9 cellular contexts compared by ENCODE assay signal in genomic region chr1:28640766-28641165, GRCh38. TPM values are rescaled to one million over a fixed set of nuclear protein-coding genes. Genes with fewer than 3 reads are reported as not detected.
A peak's percentile ranks its signal among the peaks of the same experiment; 100 is the strongest.
DNase-seq lines count a peak whose midpoint lies in the region; ATAC-seq, FAIRE-seq and TF ChIP-seq lines count a peak whose summit lies in the region.
"Had no signal": no experiment of that assay in that cellular context is flagged by ENCODE, and none has a peak within 500 bp of the region (broad histone marks: within the 10 kb centered on the region; RNA-seq: fewer than 3 reads in every experiment).

No MANE protein-coding gene starts in this region.

- peak in 1 of 2 experiments; percentile 38; a peak in 2 of 4 replicates for TF ChIP-seq RAD21 in K562 (CRISPR knock-in tag; conservative IDR thresholded peaks at IDR 0.05 in 1 of 2, IDR thresholded peaks at IDR 0.05 in 1 of 2)

- no peaks in the 10 kb centered on the region for H4K20me1 ChIP-seq in K562 (replicated peaks; ENCODE audit: control insufficient read depth, insufficient read depth, low read length)

- peaks cover 61% of the 10 kb centered on the region for H3K4me1 Mint-ChIP-seq in stimulated activated naive CD8-positive, alpha-beta T cell treated with anti-CD3 and anti-CD28 coated beads, Interleukin-15, amount 100 ng/mL, for 72 hours

- ATAC-seq in RWPE2 (ENCODE audit: low read depth) (0 out of 3 replicates have a peak, but pooled peaks have one; percentile 30), K562 (peak; percentile 46), HG03378 (IDR thresholded peaks at IDR 0.05; ENCODE audit: unreplicated experiment) (no peak)
- no peak for ATAC-seq in stimulated activated naive CD8-positive, alpha-beta T cell treated with anti-CD3 and anti-CD28 coated beads, Interleukin-15, amount 100 ng/mL, for 72 hours

- H3K9me1 ChIP-seq in K562 (ENCODE audit: control insufficient read depth, insufficient read depth, low read length): no peaks in the 10 kb centered on the region

- FAIRE-seq in K562 (lab: Jason Lieb, UNC) (peak; percentile 78), H54 (lab: Jason Lieb, UNC) (no peak)

- POLR2A ChIA-PET in K562 (lab: Yijun Ruan, JAX): interaction anchor here (1.1 to 5.8 kb wide), 8 partner anchors 7 to 392 kb away, joined by 3 to 66 read pairs (median 19); partner anchors contain the start of gene RNU11

- H3K9ac ChIP-seq in K562 (ENCODE audit: insufficient read depth in 1 of 2, low read depth in 2 of 2, low read length in 2 of 2): peak overlapping the region in 1 of 2 experiments; percentile 9; a peak in 1 of 4 replicates

- H3K4me3 Mint-ChIP-seq in stimulated activated naive CD8-positive, alpha-beta T cell treated with anti-CD3 and anti-CD28 coated beads, Interleukin-15, amount 100 ng/mL, for 72 hours: peak overlapping the region; percentile 93 to 98

- no peak overlapping the region for H3K4me3 ChIP-seq in RWPE2 (ENCODE audit: severe bottlenecking)
- H3K4me3 ChIP-seq in K562: no peak overlapping the region
- H3K4me3 ChIP-seq: SJSA1 had no signal

- H3K4me1 ChIP-seq in RWPE2 (ENCODE audit: insufficient read depth, poor library complexity, severe bottlenecking) (peaks cover 3% of the 10 kb centered on the region), K562 (replicated peaks in 1 of 2; ENCODE audit: control insufficient read depth in 2 of 2, insufficient read depth in 2 of 2, low read length in 2 of 2) (peaks cover 23 to 27% of the 10 kb centered on the region in 2 experiments; a peak in 4 of 5 replicates)

- no peak overlapping the region for H3K27ac ChIP-seq in RWPE2 (ENCODE audit: poor library complexity, severe bottlenecking)
- no peak overlapping the region for H3K27ac ChIP-seq in K562 (ENCODE audit: extremely low read depth, low read depth, low read length)
- H3K27ac ChIP-seq: SJSA1 had no signal

- H3K27me3 ChIP-seq in RWPE2 (ENCODE audit: insufficient read depth, poor library complexity, severe bottlenecking) (no peaks in the 10 kb centered on the region), K562 (ENCODE audit: control insufficient read depth in 2 of 2, insufficient read depth in 2 of 2, low read length in 2 of 2) (no peaks in the 10 kb centered on the region)
- H3K27me3 ChIP-seq: SJSA1 had no signal

- H3K79me2 ChIP-seq in K562 (ENCODE audit: control insufficient read depth, insufficient read depth, low read length): peaks cover 63% of the 10 kb centered on the region

- intact Hi-C loops in K562 (cut with micrococcal nuclease): loop anchor here (10.0 kb wide), 2 partner anchors 406 to 544 kb away; partner anchors contain the start of genes ATP5IF1, DNAJC8 and SRSF4

- in situ Hi-C loops in K562 (cut with MboI): no loop called here

- TF ChIP-seq POLR2A in K562 (conservative IDR thresholded peaks at IDR 0.05) (no peak), H54 (IDR thresholded peaks at IDR 0.05; ENCODE audit: low read depth, low read length) (no peak)

- no peak overlapping the region for H2AFZ ChIP-seq in K562 (ENCODE audit: low read depth, low read length)

- no TSS peak for BruUV-seq in K562 (replicated peaks; lab: Mats Ljungman, UMichigan)

- WGBS in K562 (ENCODE audit: insufficient coverage, low coverage, missing lambda C conversion rate): 90% methylated on average over 1 of the region's 1 CpG

- peak; percentile 17 for DNase-seq in stimulated activated CD4-positive, alpha-beta T cell treated with anti-CD3 and anti-CD28 coated beads, Interleukin-4, amount 100 ng/mL, for 1 hour
- DNase-seq in stimulated activated CD4-positive, alpha-beta T cell treated with anti-CD3 and anti-CD28 coated beads, Interleukin-2, amount 100 ng/mL, for 24 hours: no peak
- DNase-seq in RWPE2 (ENCODE audit: low spot score) (no peak), K562 (ENCODE audit: extremely low read depth in 1 of 4, low spot score in 3 of 4) (peak in 1 of 4 experiments; percentile 64), H54 (ENCODE audit: insufficient read length, low spot score) (no peak), AG08395 (ENCODE audit: low spot score) (no peak)
- DNase-seq in stimulated activated naive CD8-positive, alpha-beta T cell treated with anti-CD3 and anti-CD28 coated beads, Interleukin-15, amount 100 ng/mL, for 72 hours: peak in 1 of 2 donors; percentile 36

- H3K9me3 Mint-ChIP-seq in stimulated activated naive CD8-positive, alpha-beta T cell treated with anti-CD3 and anti-CD28 coated beads, Interleukin-15, amount 100 ng/mL, for 72 hours: no peaks in the 10 kb centered on the region

- peak; percentile 58 for TF ChIP-seq CTCF in RWPE2 (IDR thresholded peaks at IDR 0.05; ENCODE audit: poor library complexity, severe bottlenecking)
- peak; percentile 60 to 62 (median 62) for TF ChIP-seq CTCF in K562 (IDR thresholded peaks at IDR 0.05 in 2 of 3, conservative IDR thresholded peaks at IDR 0.05 in 1 of 3; ENCODE audit: insufficient read depth in 2 of 3, low read depth in 1 of 3, low read length in 3 of 3)

- peaks cover 6% of the 10 kb centered on the region for H3K36me3 ChIP-seq in RWPE2 (ENCODE audit: low read depth)
- peaks cover 23% of the 10 kb centered on the region for H3K36me3 ChIP-seq in K562 (ENCODE audit: control insufficient read depth, insufficient read depth, low read length)

- no peak overlapping the region for H3K4me2 ChIP-seq in K562 (ENCODE audit: insufficient read depth, low read length)

- H3K27me3 Mint-ChIP-seq in stimulated activated naive CD8-positive, alpha-beta T cell treated with anti-CD3 and anti-CD28 coated beads, Interleukin-15, amount 100 ng/mL, for 72 hours: no peaks in the 10 kb centered on the region

- TF ChIP-seq EP300 in K562 (IDR thresholded peaks at IDR 0.05; ENCODE audit: low read length): no peak

- CTCF ChIA-PET in K562 (lab: Yijun Ruan, JAX; ENCODE audit: low intra/inter-chr PET ratio): interaction anchor here (1.3 kb wide), 1 partner anchor 237 kb away, joined by 4 read pairs; no protein-coding TSS in a partner anchor

- no peaks in the 10 kb centered on the region for H3K9me3 ChIP-seq in RWPE2 (ENCODE audit: severe bottlenecking)
- no peaks in the 10 kb centered on the region for H3K9me3 ChIP-seq in K562 (replicated peaks; ENCODE audit: control insufficient read depth, insufficient read depth, low read depth, low read length)
- H3K9me3 ChIP-seq: SJSA1 had no signal

- H3K27ac Mint-ChIP-seq in stimulated activated naive CD8-positive, alpha-beta T cell treated with anti-CD3 and anti-CD28 coated beads, Interleukin-15, amount 100 ng/mL, for 72 hours: no peak overlapping the region

RNA-seq across cellular contexts. Expression of gene TAF12, which starts 2.1 kb away (rescaled TPM):
- 24.0 and 25.4 TPM in 2 replicates for total RNA-seq in K562 (2011; cell fraction: chromatin; rRNA removed; ENCODE audit: low replicate concordance)
- 18.0 and 20.3 TPM in 2 replicates for total RNA-seq in K562 (2011; cell fraction: nucleolus; rRNA removed)
- total RNA-seq in K562 (2011; cell fraction: nucleoplasm; rRNA removed): 27.7 and 36.2 TPM in 2 replicates
- total RNA-seq in K562 (2014; rRNA removed): 49.6 and 49.9 TPM in 2 replicates
- total RNA-seq in K562 (2014; rRNA removed; fragmentation: Illumina TruSeq; extraction: Trizol): 43.2 and 46.4 TPM in 2 replicates
- total RNA-seq in K562 (2015; rRNA removed; fragmentation: Illumina TruSeq; extraction: Trizol): 43.4 and 45.1 TPM in 2 replicates
- 31.6 and 33.3 TPM in 2 replicates for total RNA-seq in K562 (2021)
- 64.1 and 69.3 TPM in 2 replicates for polyA plus RNA-seq in K562 (2011; rRNA removed)
- 30.6 and 50.2 TPM in 2 replicates for polyA plus RNA-seq in K562 (2011; cell fraction: cytosol; rRNA removed)
- polyA plus RNA-seq in K562 (2011; cell fraction: nucleus; rRNA removed): 17.4 and 29.2 TPM in 2 replicates
- polyA plus RNA-seq in K562 (2012): 42.8 and 59.6 TPM in 2 replicates
- 44.2 and 53.0 TPM in 2 replicates for polyA plus RNA-seq in K562 (2014; fragmentation: Illumina TruSeq; extraction: Trizol)
- 10 to 100 TPM; 77.8 to 89.0 TPM for polyA plus RNA-seq in K562 (2014; fragmentation: Nextera tagmentation; extraction: Ambion mirVana)
- polyA plus RNA-seq in K562 (2014; rRNA removed): 50.5 and 68.4 TPM in 2 replicates
- 46.5 and 54.0 TPM in 2 replicates for polyA minus RNA-seq in K562 (2011; rRNA and poly(A)+ RNA removed)
- polyA minus RNA-seq in K562 (2011; cell fraction: cytosol; rRNA and poly(A)+ RNA removed): 8.3 and 15.7 TPM in 2 replicates
- polyA minus RNA-seq in K562 (2011; cell fraction: nucleus; rRNA and poly(A)+ RNA removed): 7.0 and 14.2 TPM in 2 replicates

RNA-seq across cellular contexts. Expression of gene RNU11, which starts 7.6 kb away (rescaled TPM):
- not detected in 2 replicates for total RNA-seq in K562 (2011; cell fraction: chromatin; rRNA removed; ENCODE audit: low replicate concordance)
- not detected in 2 replicates for total RNA-seq in K562 (2011; cell fraction: nucleolus; rRNA removed)
- total RNA-seq in K562 (2011; cell fraction: nucleoplasm; rRNA removed): not detected in 2 replicates
- total RNA-seq in K562 (2014; rRNA removed) (not detected in 2 replicates), K562 (2014; rRNA removed; fragmentation: Illumina TruSeq; extraction: Trizol) (not detected in 2 replicates), K562 (2015; rRNA removed; fragmentation: Illumina TruSeq; extraction: Trizol) (not detected in 2 replicates), K562 (2021) (not detected in 2 replicates)
- polyA plus RNA-seq in K562 (2011; rRNA removed) (not detected in 2 replicates), K562 (2014; fragmentation: Illumina TruSeq; extraction: Trizol) (not detected in 2 replicates), K562 (2014; fragmentation: Nextera tagmentation; extraction: Ambion mirVana) (not detected), K562 (2014; rRNA removed) (not detected in 2 replicates)
- polyA plus RNA-seq in K562 (2011; cell fraction: cytosol; rRNA removed): not detected in 2 replicates
- under 0.01 TPM in 1 of 2 replicates, not detected in the other for polyA plus RNA-seq in K562 (2011; cell fraction: nucleus; rRNA removed)
- polyA plus RNA-seq in K562 (2012): not detected in 2 replicates
- polyA minus RNA-seq in K562 (2011; rRNA and poly(A)+ RNA removed): not detected in 2 replicates
- polyA minus RNA-seq in K562 (2011; cell fraction: cytosol; rRNA and poly(A)+ RNA removed): 413 and 1,241 TPM in 2 replicates
- not detected in 2 replicates for polyA minus RNA-seq in K562 (2011; cell fraction: nucleus; rRNA and poly(A)+ RNA removed)
- total RNA-seq: SJSA1 had no signal

RNA-seq across cellular contexts. Expression of gene GMEB1, which starts 27.8 kb away (rescaled TPM):
- total RNA-seq in K562 (2011; cell fraction: chromatin; rRNA removed; ENCODE audit: low replicate concordance): 15.9 and 16.7 TPM in 2 replicates
- 5.8 and 6.7 TPM in 2 replicates for total RNA-seq in K562 (2011; cell fraction: nucleolus; rRNA removed)
- 8.4 and 11.2 TPM in 2 replicates for total RNA-seq in K562 (2011; cell fraction: nucleoplasm; rRNA removed)
- total RNA-seq in K562 (2014; rRNA removed) (6.6 and 7.3 TPM in 2 replicates), K562 (2014; rRNA removed; fragmentation: Illumina TruSeq; extraction: Trizol) (11.1 TPM in 2 replicates), K562 (2015; rRNA removed; fragmentation: Illumina TruSeq; extraction: Trizol) (7.9 and 8.4 TPM in 2 replicates), K562 (2021) (15.1 and 17.4 TPM in 2 replicates)
- polyA plus RNA-seq in K562 (2011; rRNA removed) (7.3 and 7.7 TPM in 2 replicates), K562 (2014; fragmentation: Illumina TruSeq; extraction: Trizol) (14.6 and 17.5 TPM in 2 replicates), K562 (2014; fragmentation: Nextera tagmentation; extraction: Ambion mirVana) (1 to 10 TPM; 8.5 TPM), K562 (2014; rRNA removed) (8.2 and 9.1 TPM in 2 replicates)
- polyA plus RNA-seq in K562 (2011; cell fraction: cytosol; rRNA removed): 6.6 and 8.4 TPM in 2 replicates
- 6.8 and 7.8 TPM in 2 replicates for polyA plus RNA-seq in K562 (2011; cell fraction: nucleus; rRNA removed)
- 10.5 and 10.8 TPM in 2 replicates for polyA plus RNA-seq in K562 (2012)
- polyA minus RNA-seq in K562 (2011; rRNA and poly(A)+ RNA removed): 15.7 and 17.1 TPM in 2 replicates
- 8.1 and 9.6 TPM in 2 replicates for polyA minus RNA-seq in K562 (2011; cell fraction: cytosol; rRNA and poly(A)+ RNA removed)
- 1.8 and 5.2 TPM in 2 replicates for polyA minus RNA-seq in K562 (2011; cell fraction: nucleus; rRNA and poly(A)+ RNA removed)

RNA-seq across cellular contexts. Expression of gene RAB42, which starts 48.7 kb away (rescaled TPM):
- not detected in 2 replicates for total RNA-seq in K562 (2011; cell fraction: chromatin; rRNA removed; ENCODE audit: low replicate concordance)
- total RNA-seq in K562 (2011; cell fraction: nucleolus; rRNA removed): not detected in 2 replicates
- not detected in 2 replicates for total RNA-seq in K562 (2011; cell fraction: nucleoplasm; rRNA removed)
- 0.14 TPM in 1 of 2 replicates, not detected in the other for total RNA-seq in K562 (2014; rRNA removed)
- not detected in 2 replicates for total RNA-seq in K562 (2014; rRNA removed; fragmentation: Illumina TruSeq; extraction: Trizol)
- 0.07 and 0.15 TPM in 2 replicates for total RNA-seq in K562 (2015; rRNA removed; fragmentation: Illumina TruSeq; extraction: Trizol)
- total RNA-seq in K562 (2021): not detected in 2 replicates
- 0.12 TPM in 1 of 2 replicates, not detected in the other for polyA plus RNA-seq in K562 (2011; rRNA removed)
- 0.15 and 0.24 TPM in 2 replicates for polyA plus RNA-seq in K562 (2011; cell fraction: cytosol; rRNA removed)
- polyA plus RNA-seq in K562 (2011; cell fraction: nucleus; rRNA removed): 0.20 TPM in 1 of 2 replicates, not detected in the other
- polyA plus RNA-seq in K562 (2012): 0.14 and 0.18 TPM in 2 replicates
- not detected in 2 replicates for polyA plus RNA-seq in K562 (2014; fragmentation: Illumina TruSeq; extraction: Trizol)
- polyA plus RNA-seq in K562 (2014; fragmentation: Nextera tagmentation; extraction: Ambion mirVana): not detected
- 0.05 and 0.12 TPM in 2 replicates for polyA plus RNA-seq in K562 (2014; rRNA removed)
- not detected in 2 replicates for polyA minus RNA-seq in K562 (2011; rRNA and poly(A)+ RNA removed)
- polyA minus RNA-seq in K562 (2011; cell fraction: cytosol; rRNA and poly(A)+ RNA removed): not detected in 2 replicates
- polyA minus RNA-seq in K562 (2011; cell fraction: nucleus; rRNA and poly(A)+ RNA removed): not detected in 2 replicates

Comparison
In these comparisons a context has a peak if more than half of its experiments do, and no peak if none do; other contexts are left out.
1. ATAC-seq: peak in RWPE2 (single experiment) and K562 (single experiment); none in stimulated activated naive CD8-positive, alpha-beta T cell treated with anti-CD3 and anti-CD28 coated beads, Interleukin-15, amount 100 ng/mL, for 72 hours (single experiment) and HG03378 (single experiment).